Comparison of ENCODE assay signal across 3 cellular contexts in the genomic region with DNA sequence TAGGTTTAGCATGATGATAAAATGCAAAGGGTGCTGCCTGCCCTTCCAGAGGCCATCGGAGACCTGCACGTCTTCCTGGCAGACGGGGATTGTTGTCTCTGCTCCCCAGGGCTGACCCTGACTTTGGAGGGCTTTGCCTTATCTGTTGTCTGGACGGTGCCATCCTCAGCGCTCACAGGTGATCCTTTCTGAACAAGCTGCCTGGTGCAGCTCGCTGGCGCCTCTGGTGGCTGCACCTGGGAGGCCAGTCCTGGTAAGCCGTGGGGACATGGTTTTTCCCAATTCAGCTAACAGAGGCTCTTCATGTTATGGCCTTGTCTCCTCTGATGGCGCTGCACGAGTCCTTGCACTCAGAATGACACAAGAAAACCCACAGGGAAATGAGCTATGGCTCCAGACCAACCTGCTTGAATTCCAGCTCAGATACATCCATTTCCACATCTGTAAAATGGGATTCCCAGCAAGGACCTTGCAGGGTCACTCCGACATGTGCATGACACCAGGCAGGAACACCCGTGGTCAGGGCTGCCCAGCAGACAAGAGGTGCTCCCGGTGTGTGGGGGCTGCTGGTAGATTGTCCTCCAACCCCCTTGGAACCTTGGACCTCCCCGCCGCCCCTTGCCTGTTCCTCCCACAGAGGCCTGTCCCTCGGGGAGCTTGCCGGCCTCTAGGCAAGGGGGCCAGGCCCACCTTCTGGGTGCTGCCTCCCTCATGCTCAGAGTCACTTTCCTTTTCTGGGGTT.
TF ChIP-seq lines count a peak whose summit lies in the region.

No MANE protein-coding gene starts in this region.

TF ChIP-seq in IMR-90, 13 proteins besides CTCF, POLR2A, EP300 and RAD21:
- TF ChIP-seq MAFK (IDR thresholded peaks at IDR 0.05; ENCODE audit: low read depth, low read length), result no peak
- TF ChIP-seq, protein P1, sequence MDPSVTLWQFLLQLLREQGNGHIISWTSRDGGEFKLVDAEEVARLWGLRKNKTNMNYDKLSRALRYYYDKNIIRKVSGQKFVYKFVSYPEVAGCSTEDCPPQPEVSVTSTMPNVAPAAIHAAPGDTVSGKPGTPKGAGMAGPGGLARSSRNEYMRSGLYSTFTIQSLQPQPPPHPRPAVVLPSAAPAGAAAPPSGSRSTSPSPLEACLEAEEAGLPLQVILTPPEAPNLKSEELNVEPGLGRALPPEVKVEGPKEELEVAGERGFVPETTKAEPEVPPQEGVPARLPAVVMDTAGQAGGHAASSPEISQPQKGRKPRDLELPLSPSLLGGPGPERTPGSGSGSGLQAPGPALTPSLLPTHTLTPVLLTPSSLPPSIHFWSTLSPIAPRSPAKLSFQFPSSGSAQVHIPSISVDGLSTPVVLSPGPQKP (IDR thresholded peaks at IDR 0.05; ENCODE audit: borderline replicate concordance, low read depth, low read length), result no peak
- TF ChIP-seq MXI1 (IDR thresholded peaks at IDR 0.05; ENCODE audit: borderline replicate concordance, low read depth, low read length), result no peak
- no peak for TF ChIP-seq MAZ (IDR thresholded peaks at IDR 0.05; ENCODE audit: borderline replicate concordance, low read depth, low read length)

TF ChIP-seq in K562, 482 proteins besides CTCF, POLR2A, EP300 and RAD21:
- TF ChIP-seq ZNF561 (CRISPR knock-in tag; conservative IDR thresholded peaks at IDR 0.05), result no peak
- TF ChIP-seq MCM7 (IDR thresholded peaks at IDR 0.05), result no peak
- no peak for TF ChIP-seq TAF9B (IDR thresholded peaks at IDR 0.05; ENCODE audit: partially characterized antibody)
- no peak for TF ChIP-seq RCOR1 (IDR thresholded peaks at IDR 0.05; ENCODE audit: borderline replicate concordance in 1 of 2, low read depth in 2 of 2, low read length in 2 of 2)
- TF ChIP-seq, protein P2, sequence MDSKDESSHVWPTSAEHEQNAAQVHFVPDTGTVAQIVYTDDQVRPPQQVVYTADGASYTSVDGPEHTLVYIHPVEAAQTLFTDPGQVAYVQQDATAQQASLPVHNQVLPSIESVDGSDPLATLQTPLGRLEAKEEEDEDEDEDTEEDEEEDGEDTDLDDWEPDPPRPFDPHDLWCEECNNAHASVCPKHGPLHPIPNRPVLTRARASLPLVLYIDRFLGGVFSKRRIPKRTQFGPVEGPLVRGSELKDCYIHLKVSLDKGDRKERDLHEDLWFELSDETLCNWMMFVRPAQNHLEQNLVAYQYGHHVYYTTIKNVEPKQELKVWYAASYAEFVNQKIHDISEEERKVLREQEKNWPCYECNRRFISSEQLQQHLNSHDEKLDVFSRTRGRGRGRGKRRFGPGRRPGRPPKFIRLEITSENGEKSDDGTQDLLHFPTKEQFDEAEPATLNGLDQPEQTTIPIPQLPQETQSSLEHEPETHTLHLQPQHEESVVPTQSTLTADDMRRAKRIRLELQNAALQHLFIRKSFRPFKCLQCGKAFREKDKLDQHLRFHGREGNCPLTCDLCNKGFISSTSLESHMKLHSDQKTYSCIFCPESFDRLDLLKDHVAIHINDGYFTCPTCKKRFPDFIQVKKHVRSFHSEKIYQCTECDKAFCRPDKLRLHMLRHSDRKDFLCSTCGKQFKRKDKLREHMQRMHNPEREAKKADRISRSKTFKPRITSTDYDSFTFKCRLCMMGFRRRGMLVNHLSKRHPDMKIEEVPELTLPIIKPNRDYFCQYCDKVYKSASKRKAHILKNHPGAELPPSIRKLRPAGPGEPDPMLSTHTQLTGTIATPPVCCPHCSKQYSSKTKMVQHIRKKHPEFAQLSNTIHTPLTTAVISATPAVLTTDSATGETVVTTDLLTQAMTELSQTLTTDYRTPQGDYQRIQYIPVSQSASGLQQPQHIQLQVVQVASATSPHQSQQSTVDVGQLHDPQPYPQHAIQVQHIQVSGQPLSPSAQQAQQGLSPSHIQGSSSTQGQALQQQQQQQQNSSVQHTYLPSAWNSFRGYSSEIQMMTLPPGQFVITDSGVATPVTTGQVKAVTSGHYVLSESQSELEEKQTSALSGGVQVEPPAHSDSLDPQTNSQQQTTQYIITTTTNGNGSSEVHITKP (IDR thresholded peaks at IDR 0.05; ENCODE audit: partially characterized antibody), result peak; percentile 55
- no peak for TF ChIP-seq POLR2H (tag; IDR thresholded peaks at IDR 0.05; ENCODE audit: low read depth)

TF ChIP-seq in GM12891, 5 proteins besides CTCF, POLR2A, EP300 and RAD21:
- TF ChIP-seq TAF1 (IDR thresholded peaks at IDR 0.05; ENCODE audit: low read depth, low read length) (no peak), PAX5 (IDR thresholded peaks at IDR 0.05; ENCODE audit: insufficient read depth, low read length, severe bottlenecking) (no peak), POLR2AphosphoS5 (IDR thresholded peaks at IDR 0.05; ENCODE audit: low read depth, low read length) (no peak), POU2F2 (IDR thresholded peaks at IDR 0.05; ENCODE audit: low read depth, low read length) (no peak), SPI1 (IDR thresholded peaks at IDR 0.05; ENCODE audit: low read depth, low read length) (no peak)
